Comparison of ENCODE assay signal across 8 cellular contexts in genomic region chr3:126134219-126134975, GRCh38. TPM values are rescaled to one million over a fixed set of nuclear protein-coding genes. Genes with fewer than 3 reads are reported as not detected.
A peak's percentile ranks its signal among the peaks of the same experiment; 100 is the strongest.
DNase-seq lines count a peak whose midpoint lies in the region; ATAC-seq and TF ChIP-seq lines count a peak whose summit lies in the region.

No MANE protein-coding gene starts in this region.

- TF ChIP-seq CTCF in endothelial cell (IDR thresholded peaks at IDR 0.05; ENCODE audit: unreplicated experiment) (peak; percentile 71), mesothelial cell of epicardium (IDR thresholded peaks at IDR 0.05; ENCODE audit: unreplicated experiment) (peak; percentile 79)

- H3K27ac Mint-ChIP-seq in endothelial cell (ENCODE audit: unreplicated experiment) (no peak overlapping the region), mesothelial cell of epicardium (no peak overlapping the region)
- H3K27ac Mint-ChIP-seq in stimulated activated memory B cell treated with anti-CD40 and anti-IgM and Interleukin-4, amounts not matched to agents 10 μg/mL and 1 μg/mL and 100 μg/mL, for 72 hours, result no peak overlapping the region

- DNase-seq in AG08395 (ENCODE audit: low spot score) (peak; percentile 67), GM19238 (ENCODE audit: insufficient read length, low spot score) (peak; percentile 46), NCI-H2171 treated with DMSO at 0.1 percent for 48 hours (lab: John Stamatoyannopoulos, UW) (peak; percentile 60), endothelial cell (ENCODE audit: low spot score) (peak; percentile 77), mesothelial cell of epicardium (ENCODE audit: low spot score in 2 of 2, unreplicated experiment in 2 of 2) (peak; percentile 61 to 82)
- peak; percentile 39 for DNase-seq in activated CD4-positive, alpha-beta T cell treated with anti-CD3 and anti-CD28 coated beads, Interleukin-2, amount 50 U/mL, for 1 hour

- H3K36me3 Mint-ChIP-seq in endothelial cell (ENCODE audit: low read depth, unreplicated experiment) (no peaks in the 10 kb centered on the region), mesothelial cell of epicardium (no peaks in the 10 kb centered on the region)
- no peaks in the 10 kb centered on the region for H3K36me3 Mint-ChIP-seq in stimulated activated memory B cell treated with anti-CD40 and anti-IgM and Interleukin-4, amounts not matched to agents 10 μg/mL and 1 μg/mL and 100 μg/mL, for 72 hours

- ATAC-seq in stimulated activated memory B cell treated with anti-CD40 and anti-IgM and Interleukin-4, amounts not matched to agents 10 μg/mL and 1 μg/mL and 100 μg/mL, for 72 hours, result peak; percentile 59
- ATAC-seq in GM19395 (IDR thresholded peaks at IDR 0.05; ENCODE audit: unreplicated experiment), result no peak

- H3K9me3 Mint-ChIP-seq in endothelial cell (ENCODE audit: unreplicated experiment) (no peaks in the 10 kb centered on the region), mesothelial cell of epicardium (no peaks in the 10 kb centered on the region)
- H3K9me3 Mint-ChIP-seq in stimulated activated memory B cell treated with anti-CD40 and anti-IgM and Interleukin-4, amounts not matched to agents 10 μg/mL and 1 μg/mL and 100 μg/mL, for 72 hours, result no peaks in the 10 kb centered on the region

- no peaks in the 10 kb centered on the region for H3K4me1 Mint-ChIP-seq in endothelial cell (ENCODE audit: unreplicated experiment)
- H3K4me1 Mint-ChIP-seq in mesothelial cell of epicardium, result no peaks in the 10 kb centered on the region
- H3K4me1 Mint-ChIP-seq in stimulated activated memory B cell treated with anti-CD40 and anti-IgM and Interleukin-4, amounts not matched to agents 10 μg/mL and 1 μg/mL and 100 μg/mL, for 72 hours, result peaks cover 6% of the 10 kb centered on the region

- H3K27me3 Mint-ChIP-seq in endothelial cell (ENCODE audit: unreplicated experiment) (peaks cover 7% of the 10 kb centered on the region), mesothelial cell of epicardium (ENCODE audit: low read depth) (peaks cover 15% of the 10 kb centered on the region)
- peaks cover 66% of the 10 kb centered on the region for H3K27me3 Mint-ChIP-seq in stimulated activated memory B cell treated with anti-CD40 and anti-IgM and Interleukin-4, amounts not matched to agents 10 μg/mL and 1 μg/mL and 100 μg/mL, for 72 hours

- H3K4me3 Mint-ChIP-seq in endothelial cell (ENCODE audit: unreplicated experiment) (no peak overlapping the region), mesothelial cell of epicardium (no peak overlapping the region)
- H3K4me3 Mint-ChIP-seq in stimulated activated memory B cell treated with anti-CD40 and anti-IgM and Interleukin-4, amounts not matched to agents 10 μg/mL and 1 μg/mL and 100 μg/mL, for 72 hours, result no peak overlapping the region

RNA-seq across cellular contexts. Expression of gene ALDH1L1, which starts 46.0 kb away (rescaled TPM):
- total RNA-seq in endothelial cell (ENCODE audit: unreplicated experiment), result not detected
- 1.0 to 1.6 TPM (median 1.2 TPM) in 3 replicates for total RNA-seq in mesothelial cell of epicardium

RNA-seq across cellular contexts. Expression of gene SLC41A3, which starts 50.5 kb away (rescaled TPM):
- total RNA-seq in endothelial cell (ENCODE audit: unreplicated experiment) (52.3 TPM), mesothelial cell of epicardium (58.7 to 64.9 TPM (median 62.4 TPM) in 3 replicates)
